In genomic region chrX:39152106-39152649, GRCh38 we compare ENCODE assay signal across 9 cellular contexts.
A peak's percentile ranks its signal among the peaks of the same experiment; 100 is the strongest.
DNase-seq lines count a peak whose midpoint lies in the region; ATAC-seq and TF ChIP-seq lines count a peak whose summit lies in the region.
"Had no signal": no experiment of that assay in that cellular context is flagged by ENCODE, and none has a peak within 500 bp of the region (broad histone marks: within the 10 kb centered on the region; RNA-seq: fewer than 3 reads in every experiment).

No MANE protein-coding gene starts in this region.

- CTCF ChIA-PET in activated CD8-positive, alpha-beta memory T cell treated with anti-CD3 and anti-CD28 coated beads, Interleukin-2, amount 10 ng/mL, durations not matched to agents 7 days and 5 days (lab: Charles Lee): interaction anchor here (0.9 to 1.7 kb wide), 6 partner anchors 10 to 384 kb away, joined by 3 to 5 read pairs (median 4); no protein-coding TSS in a partner anchor

- intact Hi-C loops in stomach (cut with DNase I; ENCODE audit: low total_unique reads): no loop called here

- no peak for ATAC-seq in activated CD8-positive, alpha-beta memory T cell treated with anti-CD3 and anti-CD28 coated beads, Interleukin-2, amount 10 ng/mL, durations not matched to agents 7 days and 5 days

- no peaks in the 10 kb centered on the region for H3K9me3 ChIP-seq in stomach

- H3K4me3 ChIP-seq in stomach (no peak overlapping the region), coronary artery (no peak overlapping the region)

- no peaks in the 10 kb centered on the region for H3K4me1 Mint-ChIP-seq in activated CD8-positive, alpha-beta memory T cell treated with anti-CD3 and anti-CD28 coated beads, Interleukin-2, amount 10 ng/mL, durations not matched to agents 7 days and 5 days
- H3K4me1 Mint-ChIP-seq in activated T-cell treated with anti-CD3 and anti-CD28 coated beads, Interleukin-2, amount 50 U/mL, for 24 hours (ENCODE audit: low read depth): no peaks in the 10 kb centered on the region
- H3K4me1 Mint-ChIP-seq: CD4-positive, CD25-positive, alpha-beta regulatory T cell had no signal

- TF ChIP-seq CTCF in stomach (IDR thresholded peaks at IDR 0.05) (peak in 5 of 7 experiments; percentile 14 to 35 (median 24)), coronary artery (IDR thresholded peaks at IDR 0.05) (no peak)

- no peak for TF ChIP-seq EP300 in stomach (IDR thresholded peaks at IDR 0.05)

- 33 to 83% (median 47%) methylated on average over 3 to 7 of the region's 7 CpGs for WGBS in stomach, 5 donors

- H3K27ac Mint-ChIP-seq in activated CD8-positive, alpha-beta memory T cell treated with anti-CD3 and anti-CD28 coated beads, Interleukin-2, amount 10 ng/mL, durations not matched to agents 7 days and 5 days: no peak overlapping the region
- no peak overlapping the region for H3K27ac Mint-ChIP-seq in activated T-cell treated with anti-CD3 and anti-CD28 coated beads, Interleukin-2, amount 50 U/mL, for 24 hours
- H3K27ac Mint-ChIP-seq: CD4-positive, CD25-positive, alpha-beta regulatory T cell had no signal

- H3K9me3 Mint-ChIP-seq in activated CD8-positive, alpha-beta memory T cell treated with anti-CD3 and anti-CD28 coated beads, Interleukin-2, amount 10 ng/mL, durations not matched to agents 7 days and 5 days (ENCODE audit: low read depth): no peaks in the 10 kb centered on the region
- H3K9me3 Mint-ChIP-seq in activated T-cell treated with anti-CD3 and anti-CD28 coated beads, Interleukin-2, amount 50 U/mL, for 24 hours: no peaks in the 10 kb centered on the region

- peak; percentile 43 for DNase-seq in activated CD8-positive, alpha-beta memory T cell treated with anti-CD3 and anti-CD28 coated beads, Interleukin-2, amount 10 ng/mL, durations not matched to agents 7 days and 5 days
- no peak for DNase-seq in activated CD8-positive, alpha-beta memory T cell treated with anti-CD3 and anti-CD28 coated beads for 24 hours
- DNase-seq in NCI-H460 (ENCODE audit: extremely low read depth, low read depth) (peak; percentile 2), hepatic stellate cell (ENCODE audit: low spot score) (peak; percentile 23), stomach (peak; percentile 61), coronary artery (ENCODE audit: low spot score) (no peak), GM19240 (ENCODE audit: insufficient read length, low spot score) (no peak)
- peak; percentile 57 for DNase-seq in activated T-cell treated with anti-CD3 and anti-CD28 coated beads, Interleukin-2, amount 50 U/mL, for 24 hours

- peaks cover 0 to 13% (median 3%) of the 10 kb centered on the region in 4 donors for H3K4me1 ChIP-seq in stomach

- no peak overlapping the region for H3K27ac ChIP-seq in stomach
- no peak overlapping the region for H3K27ac ChIP-seq in coronary artery

- H3K4me3 Mint-ChIP-seq in activated CD8-positive, alpha-beta memory T cell treated with anti-CD3 and anti-CD28 coated beads, Interleukin-2, amount 10 ng/mL, durations not matched to agents 7 days and 5 days: no peak overlapping the region
- H3K4me3 Mint-ChIP-seq in activated T-cell treated with anti-CD3 and anti-CD28 coated beads, Interleukin-2, amount 50 U/mL, for 24 hours: no peak overlapping the region
- H3K4me3 Mint-ChIP-seq: CD4-positive, CD25-positive, alpha-beta regulatory T cell had no signal

- H3K36me3 Mint-ChIP-seq in activated CD8-positive, alpha-beta memory T cell treated with anti-CD3 and anti-CD28 coated beads, Interleukin-2, amount 10 ng/mL, durations not matched to agents 7 days and 5 days: no peaks in the 10 kb centered on the region
- H3K36me3 Mint-ChIP-seq in activated T-cell treated with anti-CD3 and anti-CD28 coated beads, Interleukin-2, amount 50 U/mL, for 24 hours (ENCODE audit: low read depth): no peaks in the 10 kb centered on the region
- H3K36me3 Mint-ChIP-seq: CD4-positive, CD25-positive, alpha-beta regulatory T cell had no signal

- no peaks in the 10 kb centered on the region for H3K36me3 ChIP-seq in stomach

- H3K27me3 ChIP-seq in stomach: no peaks in the 10 kb centered on the region

- TF ChIP-seq POLR2A in stomach (IDR thresholded peaks at IDR 0.05): no peak

- no peaks in the 10 kb centered on the region for H3K27me3 Mint-ChIP-seq in activated CD8-positive, alpha-beta memory T cell treated with anti-CD3 and anti-CD28 coated beads, Interleukin-2, amount 10 ng/mL, durations not matched to agents 7 days and 5 days
- peaks cover 35% of the 10 kb centered on the region for H3K27me3 Mint-ChIP-seq in activated T-cell treated with anti-CD3 and anti-CD28 coated beads, Interleukin-2, amount 50 U/mL, for 24 hours
- H3K27me3 Mint-ChIP-seq: CD4-positive, CD25-positive, alpha-beta regulatory T cell had no signal

Comparison
In these comparisons a context has a peak if more than half of its experiments do, and no peak if none do; other contexts are left out.
1. DNase-seq: peak in activated CD8-positive, alpha-beta memory T cell treated with anti-CD3 and anti-CD28 coated beads, Interleukin-2, amount 10 ng/mL, durations not matched to agents 7 days and 5 days (single experiment), NCI-H460 (single experiment), activated T-cell treated with anti-CD3 and anti-CD28 coated beads, Interleukin-2, amount 50 U/mL, for 24 hours (single experiment), hepatic stellate cell (single experiment) and stomach (single experiment); none in activated CD8-positive, alpha-beta memory T cell treated with anti-CD3 and anti-CD28 coated beads for 24 hours (single experiment), coronary artery (single experiment) and GM19240 (single experiment).